9 cellular contexts compared by ENCODE assay signal in the genomic region with DNA sequence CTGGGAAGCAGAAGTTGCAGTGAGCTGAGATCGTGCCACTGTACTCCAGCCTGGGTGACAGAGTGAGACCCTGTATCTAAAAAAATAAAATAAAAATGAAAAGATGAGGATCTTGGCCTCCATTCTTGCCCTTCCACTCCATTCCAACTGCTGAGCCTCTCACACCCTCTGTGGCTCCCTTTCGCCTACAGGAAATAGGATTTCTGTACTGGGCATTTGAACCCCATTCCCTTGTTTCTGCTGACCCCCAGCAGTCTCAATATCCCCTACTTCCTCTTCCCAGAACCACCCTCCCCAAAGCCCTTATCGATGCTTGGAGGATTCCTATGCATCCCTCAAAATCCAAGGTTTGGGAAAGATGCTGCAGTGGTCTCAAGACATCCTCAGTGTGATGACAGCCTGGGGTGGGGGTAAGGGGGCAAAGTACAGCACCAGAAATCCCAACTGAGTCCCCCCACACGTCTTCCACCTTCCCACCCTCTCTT. TPM values are rescaled to one million over a fixed set of nuclear protein-coding genes. Genes with fewer than 3 reads are reported as not detected.
A peak's percentile ranks its signal among the peaks of the same experiment; 100 is the strongest.
DNase-seq lines count a peak whose midpoint lies in the region; ATAC-seq, FAIRE-seq and TF ChIP-seq lines count a peak whose summit lies in the region.
"Had no signal": no experiment of that assay in that cellular context is flagged by ENCODE, and none has a peak within 500 bp of the region (broad histone marks: within the 10 kb centered on the region; RNA-seq: fewer than 3 reads in every experiment).

No MANE protein-coding gene starts in this region.

- no peaks in the 10 kb centered on the region for H3K27me3 ChIP-seq in Peyer's patch
- H3K27me3 ChIP-seq in H1 (replicated peaks in 1 of 4; ENCODE audit: control insufficient read depth in 3 of 4, extremely low read depth in 1 of 4, insufficient read depth in 3 of 4, low read length in 3 of 4) = no peaks in the 10 kb centered on the region
- no peaks in the 10 kb centered on the region for H3K27me3 ChIP-seq in pancreas

- H2BK5ac ChIP-seq in H1 (ENCODE audit: low read depth, low read length) = peak overlapping the region; percentile 98; the same call in 1 of the 2 replicates

- H3K79me2 ChIP-seq in H1 (ENCODE audit: control insufficient read depth in 1 of 2, insufficient read depth in 2 of 2, low read length in 2 of 2) = no peaks in the 10 kb centered on the region

- peak overlapping the region; percentile 100 for H4K91ac ChIP-seq in H1 (replicated peaks; ENCODE audit: insufficient read length, low read length)

- peak overlapping the region; percentile 96 for H2BK12ac ChIP-seq in H1 (ENCODE audit: low read depth, low read length)

- H4K8ac ChIP-seq in H1 (ENCODE audit: extremely low read depth, insufficient read depth, low read length) = no peak overlapping the region

- no peak overlapping the region for H3K4me2 ChIP-seq in H1 (ENCODE audit: insufficient read depth in 1 of 2, low read depth in 2 of 2, low read length in 2 of 2)

- H2BK20ac ChIP-seq in H1 (ENCODE audit: low read length) = peak overlapping the region; percentile 68; the same call in 1 of the 2 replicates

- CTCF ChIA-PET in H1 (lab: Charles Lee; ENCODE audit: partially characterized antibody) = interaction anchor here (0.6 to 1.7 kb wide), 7 partner anchors 8 to 503 kb away, joined by 3 to 6 read pairs (median 4); no protein-coding TSS in a partner anchor

- H3K27ac ChIP-seq in C4-2B (peak overlapping the region; percentile 71), Peyer's patch (peak overlapping the region; percentile 56 to 84 (median 70)), H1 (ENCODE audit: low read depth, low read length) (peak overlapping the region; percentile 59; the same call in 1 of the 2 replicates), pancreas (peak overlapping the region in 3 of 4 donors; percentile 71 to 93 (median 88))

- peak overlapping the region; percentile 70 for H2AK5ac ChIP-seq in H1 (ENCODE audit: low read depth, low read length)

- H3K4me3 ChIP-seq in Peyer's patch (no peak overlapping the region), H1 (ENCODE audit: extremely low read depth in 1 of 4, insufficient read depth in 2 of 4, low read depth in 3 of 4, low read length in 4 of 4) (no peak overlapping the region), pancreas (no peak overlapping the region)

- H3K56ac ChIP-seq in H1 (replicated peaks; ENCODE audit: insufficient read length, low read depth, low read length) = peak overlapping the region; percentile 16

- no peak for FAIRE-seq in H1 (lab: Jason Lieb, UNC)
- no peak for FAIRE-seq in pancreas (lab: Jason Lieb, UNC)

- H3K4me1 ChIP-seq in Peyer's patch = peaks cover 5 to 33% (median 10%) of the 10 kb centered on the region in 4 donors
- H3K4me1 ChIP-seq in H1 (replicated peaks in 1 of 4; ENCODE audit: control insufficient read depth in 3 of 4, insufficient read depth in 4 of 4, low read length in 3 of 4) = peaks cover 3 to 26% (median 9%) of the 10 kb centered on the region in 4 experiments; a peak in 6 of 7 replicates
- H3K4me1 ChIP-seq in pancreas = peaks cover 32 to 47% (median 41%) of the 10 kb centered on the region in 3 donors

- no peaks in the 10 kb centered on the region for H3K23me2 ChIP-seq in H1 (ENCODE audit: low read depth, low read length)

- H2BK120ac ChIP-seq in H1 (replicated peaks; ENCODE audit: low read depth, low read length) = peak overlapping the region; percentile 96

- peak overlapping the region; percentile 95 for H3K18ac ChIP-seq in H1 (ENCODE audit: extremely low read depth, low read length)

- no peak for DNase-seq in Peyer's patch
- DNase-seq in H1 (ENCODE audit: low read depth in 1 of 2, low spot score in 2 of 2) = no peak
- DNase-seq in pancreas = no peak
- DNase-seq in stimulated activated CD8-positive, alpha-beta memory T cell treated with anti-CD3 and anti-CD28 coated beads, Interleukin-4, amount 100 ng/mL, for 48 hours = no peak
- DNase-seq: naive thymus-derived CD8-positive, alpha-beta T cell had no signal

- H3K36me3 ChIP-seq in Peyer's patch (no peaks in the 10 kb centered on the region), H1 (ENCODE audit: control insufficient read depth in 2 of 4, insufficient read depth in 4 of 4, low read length in 3 of 4) (no peaks in the 10 kb centered on the region), pancreas (no peaks in the 10 kb centered on the region)

- TF ChIP-seq CTCF in C4-2B (conservative IDR thresholded peaks at IDR 0.05) (no peak), Peyer's patch (IDR thresholded peaks at IDR 0.05) (no peak), H1 (IDR thresholded peaks at IDR 0.05; ENCODE audit: control extremely low read depth in 1 of 3, insufficient read depth in 1 of 3, low read depth in 1 of 3, low read length in 3 of 3) (no peak), pancreas (IDR thresholded peaks at IDR 0.05) (no peak)

- peak overlapping the region in 1 of 4 experiments; percentile 47; a peak in 1 of 7 replicates for H3K9ac ChIP-seq in H1 (replicated peaks in 1 of 4; ENCODE audit: extremely low read depth in 1 of 4, low read depth in 3 of 4, low read length in 3 of 4)

- no peak overlapping the region for H3K23ac ChIP-seq in H1 (ENCODE audit: insufficient read length)

- ATAC-seq in pancreas (no peak), HG02970 (IDR thresholded peaks at IDR 0.05; ENCODE audit: low FRiP score, unreplicated experiment) (no peak), GM19035 (IDR thresholded peaks at IDR 0.05; ENCODE audit: unreplicated experiment) (no peak), GM21381 (IDR thresholded peaks at IDR 0.05; ENCODE audit: unreplicated experiment) (no peak)

- POLR2A ChIA-PET in H1 (lab: Charles Lee; ENCODE audit: partially characterized antibody) = interaction anchor here (0.9 to 1.3 kb wide), 3 partner anchors 14 to 100 kb away, joined by 3 to 4 read pairs (median 3); a partner anchor contains a TSS

- H3K79me1 ChIP-seq in H1 (ENCODE audit: low read depth, low read length) = no peaks in the 10 kb centered on the region

- H3K14ac ChIP-seq in H1 (ENCODE audit: insufficient read length) = no peak overlapping the region

- intact Hi-C loops in pancreas (cut with DNase I) = no loop called here

- 70% methylated on average over 4 of the region's 4 CpGs; no CpG with 5 or more reads in 1 of the 2 experiments for WGBS in H1 (ENCODE audit: extremely low coverage in 1 of 2, insufficient coverage in 1 of 2, insufficient read length in 1 of 2, insufficient replicate concordance in 2 of 2, low coverage in 1 of 2, low lambda C conversion rate in 2 of 2, missing lambda C conversion rate in 1 of 2), 2 experiments
- WGBS in pancreas, 2 donors = 69 to 70% methylated on average over 4 of the region's 4 CpGs

- peak overlapping the region; percentile 82 for H3K4ac ChIP-seq in H1 (replicated peaks; ENCODE audit: insufficient read length, low read depth, low read length)

- no peaks in the 10 kb centered on the region for H3K9me3 ChIP-seq in Peyer's patch
- no peaks in the 10 kb centered on the region for H3K9me3 ChIP-seq in H1 (ENCODE audit: insufficient read depth in 2 of 2, low read depth in 1 of 2, low read length in 1 of 2)
- H3K9me3 ChIP-seq in pancreas = no peaks in the 10 kb centered on the region

- no peak for TF ChIP-seq EP300 in H1 (IDR thresholded peaks at IDR 0.05; ENCODE audit: borderline replicate concordance in 1 of 2, low read depth in 2 of 2, low read length in 2 of 2)

- TF ChIP-seq POLR2A in Peyer's patch (IDR thresholded peaks at IDR 0.05) = no peak
- TF ChIP-seq POLR2A in H1 (IDR thresholded peaks at IDR 0.05; ENCODE audit: control extremely low read depth in 1 of 2, low read depth in 2 of 2, low read length in 2 of 2) = no peak; a peak in 1 of 3 replicates

- H4K20me1 ChIP-seq in H1 (replicated peaks in 1 of 2; ENCODE audit: control insufficient read depth in 1 of 2, insufficient read depth in 2 of 2, low read length in 2 of 2) = no peaks in the 10 kb centered on the region

- no peak for TF ChIP-seq RAD21 in H1 (IDR thresholded peaks at IDR 0.05 in 1 of 2, conservative IDR thresholded peaks at IDR 0.05 in 1 of 2; ENCODE audit: low read depth in 2 of 2, low read length in 2 of 2)

- H2AFZ ChIP-seq in H1 (ENCODE audit: low read length) = no peak overlapping the region

- no peak overlapping the region for H2BK15ac ChIP-seq in H1 (ENCODE audit: low read length)

- peak overlapping the region; percentile 82 for H4K5ac ChIP-seq in H1 (ENCODE audit: insufficient read length, low read depth, low read length)

RNA-seq across cellular contexts. Expression of a gene that starts 12.5 kb away (rescaled TPM):
- 10 to 100 TPM in 1 of 4 donors, 1 to 10 TPM in 3; 6.8 to 11.6 (median 9.0) TPM for total RNA-seq in Peyer's patch
- 4.1 and 5.0 TPM in 2 replicates for total RNA-seq in H1 (2021; fragmentation: NEBNext Ultra II Directional; extraction: Animal tissue kit (Norgen Biotek cat#: 25700))
- polyA plus RNA-seq in H1 (2011; rRNA removed) = 8.5 and 18.8 TPM in 2 replicates
- 8.2 TPM for polyA plus RNA-seq in H1 (2011; cell fraction: cytosol; rRNA removed)
- 17.2 TPM for polyA plus RNA-seq in H1 (2011; cell fraction: nucleus; rRNA removed)
- polyA plus RNA-seq in H1 (2012, experiment 1 of 2) = 4.9 to 6.1 TPM (median 5.6 TPM) in 4 replicates
- 5.5 TPM for polyA plus RNA-seq in H1 (2012, experiment 2 of 2)
- polyA plus RNA-seq in H1 (2013, experiment 1 of 2) = 11.8 TPM
- 14.4 TPM for polyA plus RNA-seq in H1 (2013, experiment 2 of 2)
- 1.1 and 2.9 TPM in 2 replicates for polyA minus RNA-seq in H1 (2011; rRNA and poly(A)+ RNA removed)
- polyA minus RNA-seq in H1 (2011; cell fraction: cytosol; rRNA and poly(A)+ RNA removed) = 6.8 TPM
- 9.7 TPM for polyA minus RNA-seq in H1 (2011; cell fraction: nucleus; rRNA and poly(A)+ RNA removed)
- total RNA-seq in pancreas = 100 to 1,000 TPM in 2 of 6 donors, 10 to 100 TPM in 4; 33.3 to 277 (median 43.5) TPM
- polyA plus RNA-seq in pancreas = 10 to 100 TPM; 28.1 to 57.7 TPM
- total RNA-seq: naive thymus-derived CD8-positive, alpha-beta T cell had no signal
- polyA plus RNA-seq: naive thymus-derived CD8-positive, alpha-beta T cell had no signal

RNA-seq across cellular contexts. Expression of a gene that starts 24.0 kb away (rescaled TPM):
- total RNA-seq in Peyer's patch (1 to 10 TPM; 2.5 to 4.2 (median 3.6) TPM), pancreas (1 to 10 TPM in 3 of 6 donors, under 1 TPM in 3; 0.14 to 6.1 (median 1.2) TPM)
- 0.20 and 0.23 TPM in 2 replicates for total RNA-seq in H1 (2021; fragmentation: NEBNext Ultra II Directional; extraction: Animal tissue kit (Norgen Biotek cat#: 25700))
- polyA plus RNA-seq in H1 (2011; rRNA removed) (0.31 and 0.41 TPM in 2 replicates), pancreas (1 to 10 TPM in 1 of 2 donors, under 1 TPM in 1; 0.85 to 1.0 TPM)
- 0.35 TPM for polyA plus RNA-seq in H1 (2011; cell fraction: cytosol; rRNA removed)
- polyA plus RNA-seq in H1 (2011; cell fraction: nucleus; rRNA removed) = 0.30 TPM
- 0.09 to 0.29 TPM (median 0.19 TPM) in 3 of 4 replicates, not detected in the other for polyA plus RNA-seq in H1 (2012, experiment 1 of 2)
- polyA plus RNA-seq in H1 (2012, experiment 2 of 2) = 0.16 TPM
- 0.14 TPM for polyA plus RNA-seq in H1 (2013, experiment 1 of 2)
- 0.13 TPM for polyA plus RNA-seq in H1 (2013, experiment 2 of 2)
- 0.35 and 0.46 TPM in 2 replicates for polyA minus RNA-seq in H1 (2011; rRNA and poly(A)+ RNA removed)
- not detected for polyA minus RNA-seq in H1 (2011; cell fraction: cytosol; rRNA and poly(A)+ RNA removed)
- not detected for polyA minus RNA-seq in H1 (2011; cell fraction: nucleus; rRNA and poly(A)+ RNA removed)

RNA-seq across cellular contexts. Expression of a gene that starts 33.1 kb away (rescaled TPM):
- total RNA-seq in Peyer's patch = 100 to 1,000 TPM in 1 of 4 donors, 10 to 100 TPM in 3; 45.4 to 138 (median 89.2) TPM
- 33.2 and 33.4 TPM in 2 replicates for total RNA-seq in H1 (2021; fragmentation: NEBNext Ultra II Directional; extraction: Animal tissue kit (Norgen Biotek cat#: 25700))
- 16.6 and 17.0 TPM in 2 replicates for polyA plus RNA-seq in H1 (2011; rRNA removed)
- polyA plus RNA-seq in H1 (2011; cell fraction: cytosol; rRNA removed) = 19.4 TPM
- 29.1 TPM for polyA plus RNA-seq in H1 (2011; cell fraction: nucleus; rRNA removed)
- 21.0 to 25.1 TPM (median 23.6 TPM) in 4 replicates for polyA plus RNA-seq in H1 (2012, experiment 1 of 2)
- polyA plus RNA-seq in H1 (2012, experiment 2 of 2) = 19.1 TPM
- 41.9 TPM for polyA plus RNA-seq in H1 (2013, experiment 1 of 2)
- polyA plus RNA-seq in H1 (2013, experiment 2 of 2) = 41.8 TPM
- polyA minus RNA-seq in H1 (2011; rRNA and poly(A)+ RNA removed) = 58.5 and 73.6 TPM in 2 replicates
- 23.0 TPM for polyA minus RNA-seq in H1 (2011; cell fraction: cytosol; rRNA and poly(A)+ RNA removed)
- 27.0 TPM for polyA minus RNA-seq in H1 (2011; cell fraction: nucleus; rRNA and poly(A)+ RNA removed)
- 10 to 100 TPM; 32.9 to 44.4 (median 37.1) TPM for total RNA-seq in pancreas
- polyA plus RNA-seq in pancreas = 10 to 100 TPM; 10.4 to 20.7 TPM

RNA-seq across cellular contexts. Expression of a gene that starts 45.7 kb away (rescaled TPM):
- total RNA-seq in Peyer's patch (10 to 100 TPM; 34.0 to 85.8 (median 39.9) TPM), pancreas (10 to 100 TPM; 20.5 to 33.8 (median 23.7) TPM)
- total RNA-seq in H1 (2021; fragmentation: NEBNext Ultra II Directional; extraction: Animal tissue kit (Norgen Biotek cat#: 25700)) = 26.4 and 30.5 TPM in 2 replicates
- polyA plus RNA-seq in H1 (2011; rRNA removed) (33.7 and 51.3 TPM in 2 replicates), pancreas (100 to 1,000 TPM in 1 of 2 donors, 10 to 100 TPM in 1; 77.5 to 116 TPM)
- 28.5 TPM for polyA plus RNA-seq in H1 (2011; cell fraction: cytosol; rRNA removed)
- polyA plus RNA-seq in H1 (2011; cell fraction: nucleus; rRNA removed) = 60.9 TPM
- polyA plus RNA-seq in H1 (2012, experiment 1 of 2) = 11.5 to 29.1 TPM (median 22.0 TPM) in 4 replicates
- 26.6 TPM for polyA plus RNA-seq in H1 (2012, experiment 2 of 2)
- polyA plus RNA-seq in H1 (2013, experiment 1 of 2) = 40.7 TPM
- polyA plus RNA-seq in H1 (2013, experiment 2 of 2) = 42.3 TPM
- polyA minus RNA-seq in H1 (2011; rRNA and poly(A)+ RNA removed) = 1.9 and 3.2 TPM in 2 replicates
- polyA minus RNA-seq in H1 (2011; cell fraction: cytosol; rRNA and poly(A)+ RNA removed) = 25.3 TPM
- polyA minus RNA-seq in H1 (2011; cell fraction: nucleus; rRNA and poly(A)+ RNA removed) = 21.7 TPM

RNA-seq across cellular contexts. Expression of a gene that starts 50.6 kb away (rescaled TPM):
- 100 to 1,000 TPM; 102 to 193 (median 178) TPM for total RNA-seq in Peyer's patch
- total RNA-seq in H1 (2021; fragmentation: NEBNext Ultra II Directional; extraction: Animal tissue kit (Norgen Biotek cat#: 25700)) = 319 and 344 TPM in 2 replicates
- polyA plus RNA-seq in H1 (2011; rRNA removed) = 302 and 380 TPM in 2 replicates
- polyA plus RNA-seq in H1 (2011; cell fraction: cytosol; rRNA removed) = 472 TPM
- polyA plus RNA-seq in H1 (2011; cell fraction: nucleus; rRNA removed) = 307 TPM
- 245 to 329 TPM (median 314 TPM) in 4 replicates for polyA plus RNA-seq in H1 (2012, experiment 1 of 2)
- polyA plus RNA-seq in H1 (2012, experiment 2 of 2) = 316 TPM
- 312 TPM for polyA plus RNA-seq in H1 (2013, experiment 1 of 2)
- 316 TPM for polyA plus RNA-seq in H1 (2013, experiment 2 of 2)
- polyA minus RNA-seq in H1 (2011; rRNA and poly(A)+ RNA removed) = 47.1 and 48.2 TPM in 2 replicates
- 90.1 TPM for polyA minus RNA-seq in H1 (2011; cell fraction: cytosol; rRNA and poly(A)+ RNA removed)
- 101 TPM for polyA minus RNA-seq in H1 (2011; cell fraction: nucleus; rRNA and poly(A)+ RNA removed)
- total RNA-seq in pancreas = 10 to 100 TPM; 16.5 to 39.0 (median 33.4) TPM
- polyA plus RNA-seq in pancreas = 10 to 100 TPM; 65.9 to 67.9 TPM
